ENCODE assay signal across 28 cellular contexts in genomic region chr20:24910461-24910860, GRCh38. TPM values are rescaled to one million over a fixed set of nuclear protein-coding genes. Genes with fewer than 3 reads are reported as not detected.
DNase-seq lines count a peak whose midpoint lies in the region; ATAC-seq and TF ChIP-seq lines count a peak whose summit lies in the region.
"Had no signal": no experiment of that assay in that cellular context is flagged by ENCODE, and none has a peak within 500 bp of the region (broad histone marks: within the 10 kb centered on the region; RNA-seq: fewer than 3 reads in every experiment).

No MANE protein-coding gene starts in this region.

- CTCF ChIA-PET in activated CD8-positive, alpha-beta memory T cell treated with anti-CD3 and anti-CD28 coated beads, Interleukin-2, amount 10 ng/mL, durations not matched to agents 7 days and 5 days (lab: Charles Lee), result no interaction called here
- CTCF ChIA-PET in activated naive CD4-positive, alpha-beta T cell treated with anti-CD3 and anti-CD28 coated beads for 36 hours (lab: Charles Lee), result no interaction called here

- H3K27ac Mint-ChIP-seq in activated CD8-positive, alpha-beta memory T cell treated with anti-CD3 and anti-CD28 coated beads, Interleukin-2, amount 10 ng/mL, durations not matched to agents 7 days and 5 days, result no peak overlapping the region
- H3K27ac Mint-ChIP-seq in activated naive CD4-positive, alpha-beta T cell treated with anti-CD3 and anti-CD28 coated beads for 36 hours, result no peak overlapping the region
- H3K27ac Mint-ChIP-seq: neural progenitor cell had no signal

- peaks cover 3% of the 10 kb centered on the region for H3K27me3 Mint-ChIP-seq in activated CD8-positive, alpha-beta memory T cell treated with anti-CD3 and anti-CD28 coated beads, Interleukin-2, amount 10 ng/mL, durations not matched to agents 7 days and 5 days
- H3K27me3 Mint-ChIP-seq in activated naive CD4-positive, alpha-beta T cell treated with anti-CD3 and anti-CD28 coated beads for 36 hours (ENCODE audit: low read depth), result no peaks in the 10 kb centered on the region

- no peak overlapping the region for H3K4me3 Mint-ChIP-seq in activated CD8-positive, alpha-beta memory T cell treated with anti-CD3 and anti-CD28 coated beads, Interleukin-2, amount 10 ng/mL, durations not matched to agents 7 days and 5 days
- H3K4me3 Mint-ChIP-seq in activated naive CD4-positive, alpha-beta T cell treated with anti-CD3 and anti-CD28 coated beads for 36 hours, result no peak overlapping the region
- H3K4me3 Mint-ChIP-seq: activated T-cell treated with anti-CD3 and anti-CD28 coated beads, Interleukin-2, amount 50 U/mL, for 4 hours; CD8-positive, alpha-beta memory T cell had no signal

- no peaks in the 10 kb centered on the region for H3K4me1 Mint-ChIP-seq in activated CD8-positive, alpha-beta memory T cell treated with anti-CD3 and anti-CD28 coated beads, Interleukin-2, amount 10 ng/mL, durations not matched to agents 7 days and 5 days
- H3K4me1 Mint-ChIP-seq in activated naive CD4-positive, alpha-beta T cell treated with anti-CD3 and anti-CD28 coated beads for 36 hours (ENCODE audit: low read depth), result no peaks in the 10 kb centered on the region
- H3K4me1 Mint-ChIP-seq: CD8-positive, alpha-beta memory T cell had no signal

- intact Hi-C loops in activated naive CD4-positive, alpha-beta T cell treated with anti-CD3 and anti-CD28 coated beads for 36 hours (cut with micrococcal nuclease), result no loop called here

- H3K36me3 Mint-ChIP-seq in activated CD8-positive, alpha-beta memory T cell treated with anti-CD3 and anti-CD28 coated beads, Interleukin-2, amount 10 ng/mL, durations not matched to agents 7 days and 5 days, result no peaks in the 10 kb centered on the region
- H3K36me3 Mint-ChIP-seq in activated naive CD4-positive, alpha-beta T cell treated with anti-CD3 and anti-CD28 coated beads for 36 hours (ENCODE audit: low read depth), result no peaks in the 10 kb centered on the region
- H3K36me3 Mint-ChIP-seq: neural progenitor cell had no signal

- peak; percentile 18 for DNase-seq in activated CD8-positive, alpha-beta memory T cell treated with anti-CD3 and anti-CD28 coated beads, Interleukin-2, amount 10 ng/mL, durations not matched to agents 7 days and 5 days
- no peak for DNase-seq in activated CD8-positive, alpha-beta memory T cell treated with anti-CD3 and anti-CD28 coated beads, Interleukin-2, amount 50 U/mL, for 48 hours
- DNase-seq in NCI-H2171 (lab: John Stamatoyannopoulos, UW) (peak; percentile 34), islet precursor cell (peak; percentile 35)
- no peak for DNase-seq in activated naive CD4-positive, alpha-beta T cell treated with anti-CD3 and anti-CD28 coated beads for 36 hours
- DNase-seq: ACHN; activated gamma-delta T cell treated with Interleukin-2 at 50 U/mL for 16 hours; activated T-cell treated with anti-CD3 and anti-CD28 coated beads, Interleukin-2, amount 50 U/mL, for 4 hours; BE2C; CD8-positive, alpha-beta memory T cell; effector CD8-positive, alpha-beta T cell; hypothalamus; mesendoderm; MM.1S; NCI-H1436; NCI-H526 treated with DMSO at 0.1 percent for 48 hours; right cardiac atrium; SIG-M5; stimulated activated CD4-positive, alpha-beta T cell treated with anti-CD3 and anti-CD28 coated beads, Interleukin-2, amount 100 ng/mL, for 24 hours; stimulated activated naive CD8-positive, alpha-beta T cell treated with anti-CD3 and anti-CD28 coated beads, Interleukin-15, Interleukin-2, amounts not matched to agents 100 U/mL and 50 U/mL, for 24 hours had no signal

- H3K9me3 Mint-ChIP-seq in activated CD8-positive, alpha-beta memory T cell treated with anti-CD3 and anti-CD28 coated beads, Interleukin-2, amount 10 ng/mL, durations not matched to agents 7 days and 5 days (ENCODE audit: low read depth), result no peaks in the 10 kb centered on the region
- peaks cover 12% of the 10 kb centered on the region for H3K9me3 Mint-ChIP-seq in activated naive CD4-positive, alpha-beta T cell treated with anti-CD3 and anti-CD28 coated beads for 36 hours

- no peak for ATAC-seq in activated CD8-positive, alpha-beta memory T cell treated with anti-CD3 and anti-CD28 coated beads, Interleukin-2, amount 10 ng/mL, durations not matched to agents 7 days and 5 days
- no peak for ATAC-seq in GM18505 (IDR thresholded peaks at IDR 0.05; ENCODE audit: unreplicated experiment)
- no peak for ATAC-seq in GM21737 (IDR thresholded peaks at IDR 0.05; ENCODE audit: unreplicated experiment)
- ATAC-seq: activated T-cell treated with anti-CD3 and anti-CD28 coated beads, Interleukin-2, amount 50 U/mL, for 4 hours; HCT116; left lobe of liver; Panc1; right cardiac atrium; stimulated activated naive CD8-positive, alpha-beta T cell treated with anti-CD3 and anti-CD28 coated beads, Interleukin-15, Interleukin-2, amounts not matched to agents 100 U/mL and 50 U/mL, for 24 hours had no signal

- no peak for TF ChIP-seq POLR2A in GM18505 (IDR thresholded peaks at IDR 0.05; ENCODE audit: borderline replicate concordance, extremely low read depth, insufficient read depth, insufficient read length)

RNA-seq across cellular contexts. Expression of gene CST7, which starts 38.6 kb away (rescaled TPM):
- total RNA-seq in activated CD8-positive, alpha-beta memory T cell treated with anti-CD3 and anti-CD28 coated beads, Interleukin-2, amount 10 ng/mL, durations not matched to agents 7 days and 5 days, result 100 to 1,000 TPM; 177 to 202 TPM
- 10 to 100 TPM; 37.8 to 43.1 TPM for total RNA-seq in activated naive CD4-positive, alpha-beta T cell treated with anti-CD3 and anti-CD28 coated beads for 36 hours
- total RNA-seq: ascending aorta, glomerular endothelial cell had no signal

Comparison
In these comparisons a context has a peak if more than half of its experiments do, and no peak if none do; other contexts are left out.
1. DNase-seq: peak in activated CD8-positive, alpha-beta memory T cell treated with anti-CD3 and anti-CD28 coated beads, Interleukin-2, amount 10 ng/mL, durations not matched to agents 7 days and 5 days (single experiment), NCI-H2171 (single experiment) and islet precursor cell (single experiment); none in activated CD8-positive, alpha-beta memory T cell treated with anti-CD3 and anti-CD28 coated beads, Interleukin-2, amount 50 U/mL, for 48 hours (single experiment) and activated naive CD4-positive, alpha-beta T cell treated with anti-CD3 and anti-CD28 coated beads for 36 hours (single experiment).
2. RNA of gene CST7, which starts 38.6 kb away (total RNA-seq): 177 to 202 TPM in activated CD8-positive, alpha-beta memory T cell treated with anti-CD3 and anti-CD28 coated beads, Interleukin-2, amount 10 ng/mL, durations not matched to agents 7 days and 5 days; 37.8 to 43.1 TPM in activated naive CD4-positive, alpha-beta T cell treated with anti-CD3 and anti-CD28 coated beads for 36 hours; every median in the first group is over 4 times any median in the second.